In genomic region chr12:6470375-6471163, GRCh38 we compare ENCODE assay signal across 1 cellular context.
TF ChIP-seq lines count a peak whose summit lies in the region.

Gene VAMP1, minus strand, starts transcription at chr12:6470677. Its CDS starts 146 bp downstream, at chr12:6470531.

TF ChIP-seq in WTC11, 78 proteins besides CTCF, POLR2A, EP300 and RAD21 (continued from another document and continues in another):
- TF ChIP-seq AFF4 (CRISPR knock-in tag; IDR thresholded peaks at IDR 0.05; ENCODE audit: borderline replicate concordance): no peak
- TF ChIP-seq SMAD3 (CRISPR knock-in tag; IDR thresholded peaks at IDR 0.05; ENCODE audit: borderline replicate concordance): no peak
- no peak for TF ChIP-seq ZNF121 (CRISPR knock-in tag; IDR thresholded peaks at IDR 0.05)
- TF ChIP-seq E2F4 (CRISPR knock-in tag; IDR thresholded peaks at IDR 0.05; ENCODE audit: borderline replicate concordance, low read depth): no peak
- no peak for TF ChIP-seq SOX15 (CRISPR knock-in tag; IDR thresholded peaks at IDR 0.05)
- TF ChIP-seq ESRRA (CRISPR knock-in tag; IDR thresholded peaks at IDR 0.05; ENCODE audit: borderline replicate concordance): no peak
- 0 out of 2 replicates have a peak, but pooled peaks have one; percentile 63 for TF ChIP-seq NR3C1 (CRISPR knock-in tag; conservative IDR thresholded peaks at IDR 0.05; ENCODE audit: low read depth)
- 0 out of 2 replicates have a peak, but pooled peaks have one; percentile 13 for TF ChIP-seq HMGA2 (CRISPR knock-in tag; IDR thresholded peaks at IDR 0.05)
- peak; percentile 84 for TF ChIP-seq ZNF423 (CRISPR knock-in tag; IDR thresholded peaks at IDR 0.05)
- TF ChIP-seq MLX (CRISPR knock-in tag; IDR thresholded peaks at IDR 0.05): no peak
- TF ChIP-seq NFE2L1 (CRISPR knock-in tag; IDR thresholded peaks at IDR 0.05): no peak
- no peak for TF ChIP-seq PRDM15 (CRISPR knock-in tag; IDR thresholded peaks at IDR 0.05)
- no peak for TF ChIP-seq SMAD4 (CRISPR knock-in tag; IDR thresholded peaks at IDR 0.05)
- no peak for TF ChIP-seq ATF6 (CRISPR knock-in tag; IDR thresholded peaks at IDR 0.05)
- no peak for TF ChIP-seq NR2C2 (CRISPR knock-in tag; IDR thresholded peaks at IDR 0.05)
- TF ChIP-seq NR1H2 (CRISPR knock-in tag; IDR thresholded peaks at IDR 0.05): no peak
- no peak for TF ChIP-seq USF1 (CRISPR knock-in tag; IDR thresholded peaks at IDR 0.05)
- peak; percentile 65; the same call in 1 of the 2 replicates for TF ChIP-seq TP53 (CRISPR knock-in tag; IDR thresholded peaks at IDR 0.05)
- no peak for TF ChIP-seq GTF2I (CRISPR knock-in tag; conservative IDR thresholded peaks at IDR 0.05)
- TF ChIP-seq PREB (CRISPR knock-in tag; IDR thresholded peaks at IDR 0.05; ENCODE audit: borderline replicate concordance): no peak
- TF ChIP-seq ZSCAN18 (CRISPR knock-in tag; IDR thresholded peaks at IDR 0.05): no peak
- TF ChIP-seq RORB (CRISPR knock-in tag; IDR thresholded peaks at IDR 0.05): no peak
- no peak for TF ChIP-seq ZMAT4 (CRISPR knock-in tag; IDR thresholded peaks at IDR 0.05)
- no peak for TF ChIP-seq NFATC4 (CRISPR knock-in tag; IDR thresholded peaks at IDR 0.05)
- TF ChIP-seq ZNF416 (CRISPR knock-in tag; IDR thresholded peaks at IDR 0.05): 0 out of 2 replicates have a peak, but pooled peaks have one; percentile 36
- 0 out of 2 replicates have a peak, but pooled peaks have one; percentile 20 for TF ChIP-seq ZNF232 (CRISPR knock-in tag; IDR thresholded peaks at IDR 0.05)
- TF ChIP-seq ZNF317 (CRISPR knock-in tag; IDR thresholded peaks at IDR 0.05; ENCODE audit: borderline replicate concordance, low read depth): no peak
- peak; percentile 82 for TF ChIP-seq NFYB (CRISPR knock-in tag; conservative IDR thresholded peaks at IDR 0.05; ENCODE audit: low read depth)
- no peak; the same call in 1 of the 2 replicates for TF ChIP-seq ZBTB21 (CRISPR knock-in tag; IDR thresholded peaks at IDR 0.05; ENCODE audit: borderline replicate concordance)
- TF ChIP-seq ELF4 (CRISPR knock-in tag; IDR thresholded peaks at IDR 0.05; ENCODE audit: low read depth): no peak
- TF ChIP-seq TEAD4 (CRISPR knock-in tag; IDR thresholded peaks at IDR 0.05): no peak
- TF ChIP-seq PRRX2 (CRISPR knock-in tag; IDR thresholded peaks at IDR 0.05): no peak
- TF ChIP-seq E2F1 (CRISPR knock-in tag; IDR thresholded peaks at IDR 0.05): no peak
- peak; percentile 94 for TF ChIP-seq ARID4B (CRISPR knock-in tag; IDR thresholded peaks at IDR 0.05; ENCODE audit: borderline replicate concordance)
- TF ChIP-seq ZNF138 (CRISPR knock-in tag; conservative IDR thresholded peaks at IDR 0.05): no peak
- TF ChIP-seq ATF1 (CRISPR knock-in tag; IDR thresholded peaks at IDR 0.05): no peak
